22 cellular contexts compared by ENCODE assay signal in genomic region chr16:6835516-6835915, GRCh38.
A peak's percentile ranks its signal among the peaks of the same experiment; 100 is the strongest.
DNase-seq lines count a peak whose midpoint lies in the region; ATAC-seq and FAIRE-seq lines count a peak whose summit lies in the region.
"Had no signal": no experiment of that assay in that cellular context is flagged by ENCODE, and none has a peak within 500 bp of the region (broad histone marks: within the 10 kb centered on the region; RNA-seq: fewer than 3 reads in every experiment).

No MANE protein-coding gene starts in this region.

- intact Hi-C loops in Right ventricle myocardium superior (cut with DNase I), result no loop called here

- FAIRE-seq in RCC 7860 (lab: Jason Lieb, UNC), result peak; percentile 57
- FAIRE-seq: A549, GM12891, GM19239 had no signal

- ATAC-seq in Right ventricle myocardium superior (ENCODE audit: poor library complexity) (no peak), HG02571 (IDR thresholded peaks at IDR 0.05; ENCODE audit: unreplicated experiment) (no peak)
- ATAC-seq: A549 had no signal

- in situ Hi-C loops in ACHN (cut with HindIII; ENCODE audit: low pct_ligation_motif_present, low pct_unique_long_range_greater_than_20kb, low sequenced_read_pairs), result no loop called here

- peak; percentile 52 for DNase-seq in ACHN
- peak; percentile 33 for DNase-seq in RCC 7860 (ENCODE audit: low spot score)
- DNase-seq in kidney tubule cell (ENCODE audit: low spot score), result peak; percentile 58
- no peak for DNase-seq in OCI-M2 (lab: John Stamatoyannopoulos, UW; ENCODE audit: unreplicated experiment)
- DNase-seq in Right ventricle myocardium superior, result no peak
- DNase-seq: BE2C; C1 segment of cervical spinal cord; CD4-positive, alpha-beta memory T cell; CD4-positive, CD25-positive, alpha-beta regulatory T cell; CD8-positive, alpha-beta memory T cell; COR-L47; DMS 273 treated with DMSO at 0.1 percent for 48 hours; DMS153; DMS53; DMS79; DND-41; EL; GDM1 had no signal

Comparison
In these comparisons a context has a peak if more than half of its experiments do, and no peak if none do; other contexts are left out.
1. DNase-seq: peak in ACHN (single experiment), RCC 7860 (single experiment) and kidney tubule cell (single experiment); none in OCI-M2 (single experiment) and Right ventricle myocardium superior (single experiment).